ENCODE assay signal across 24 cellular contexts in genomic region chr2:227043981-227044380, GRCh38.
DNase-seq lines count a peak whose midpoint lies in the region; ATAC-seq and TF ChIP-seq lines count a peak whose summit lies in the region.
"Had no signal": no experiment of that assay in that cellular context is flagged by ENCODE, and none has a peak within 500 bp of the region (broad histone marks: within the 10 kb centered on the region; RNA-seq: fewer than 3 reads in every experiment).

No MANE protein-coding gene starts in this region.

- ATAC-seq in GM21723 (IDR thresholded peaks at IDR 0.05; ENCODE audit: unreplicated experiment), result no peak
- ATAC-seq: A549, GM12878 had no signal

- no peaks in the 10 kb centered on the region for H3K36me3 ChIP-seq in MG63
- H3K36me3 ChIP-seq: BE2C, BLaER1 had no signal

- H3K4me3 ChIP-seq in fibroblast of mammary gland (ENCODE audit: control insufficient read depth, low read depth, low read length) (no peak overlapping the region), MG63 (no peak overlapping the region)
- H3K4me3 ChIP-seq: A549, BLaER1, GM12878 had no signal

- TF ChIP-seq CTCF in fibroblast of mammary gland (conservative IDR thresholded peaks at IDR 0.05; ENCODE audit: control insufficient read depth, insufficient read depth, low read depth, low read length), result no peak

- H3K27me3 ChIP-seq in MG63, result no peaks in the 10 kb centered on the region
- H3K27me3 ChIP-seq: BE2C, BLaER1 had no signal

- no peaks in the 10 kb centered on the region for H3K9me3 ChIP-seq in MG63
- H3K9me3 ChIP-seq: A549, BE2C, BLaER1 had no signal

- peak; percentile 7 for DNase-seq in DMS 273 (lab: John Stamatoyannopoulos, UW; ENCODE audit: unreplicated experiment)
- no peak for DNase-seq in DMS 273 treated with DMSO at 0.1 percent for 48 hours (lab: John Stamatoyannopoulos, UW)
- DNase-seq in NCI-H446 treated with DMSO at 0.1 percent for 48 hours (lab: John Stamatoyannopoulos, UW), result peak; percentile 11
- DNase-seq in fibroblast of mammary gland (ENCODE audit: low read depth), result peak; percentile 5
- peak; percentile 57 for DNase-seq in superior temporal gyrus (ENCODE audit: extremely low spot score)
- DNase-seq in MG63, result no peak
- no peak for DNase-seq in NK-92 (lab: John Stamatoyannopoulos, UW; ENCODE audit: unreplicated experiment)
- DNase-seq: AML-193; BE2C; C1 segment of cervical spinal cord; CD4-positive, alpha-beta memory T cell; CD4-positive, CD25-positive, alpha-beta regulatory T cell; CD8-positive, alpha-beta memory T cell; COR-L47; DMS153; DMS53; DMS79; DND-41; EL; GDM1 had no signal

Comparison
In these comparisons a context has a peak if more than half of its experiments do, and no peak if none do; other contexts are left out.
1. DNase-seq: peak in DMS 273 (single experiment), NCI-H446 treated with DMSO at 0.1 percent for 48 hours (single experiment), fibroblast of mammary gland (single experiment) and superior temporal gyrus (single experiment); none in DMS 273 treated with DMSO at 0.1 percent for 48 hours (single experiment), MG63 (single experiment) and NK-92 (single experiment).